8 cellular contexts compared by ENCODE assay signal in genomic region chr9:111482656-111483418, GRCh38. TPM values are rescaled to one million over a fixed set of nuclear protein-coding genes. Genes with fewer than 3 reads are reported as not detected.
A peak's percentile ranks its signal among the peaks of the same experiment; 100 is the strongest.
DNase-seq lines count a peak whose midpoint lies in the region; ATAC-seq and TF ChIP-seq lines count a peak whose summit lies in the region.

No MANE protein-coding gene starts in this region.

- H3K27me3 ChIP-seq in KMS-11 (ENCODE audit: insufficient read depth, low read depth): no peaks in the 10 kb centered on the region
- no peaks in the 10 kb centered on the region for H3K27me3 ChIP-seq in SU-DHL-6 (ENCODE audit: low read length)
- H3K27me3 ChIP-seq in adipocyte (replicated peaks; ENCODE audit: control insufficient read depth, insufficient read depth, low read length): no peaks in the 10 kb centered on the region

- peaks cover 23% of the 10 kb centered on the region for H3K4me1 Mint-ChIP-seq in type B pancreatic cell (ENCODE audit: unreplicated experiment)

- no peak for TF ChIP-seq CTCF in KMS-11 (conservative IDR thresholded peaks at IDR 0.05; ENCODE audit: low read depth, low read length)
- TF ChIP-seq CTCF in SU-DHL-6 (IDR thresholded peaks at IDR 0.05; ENCODE audit: insufficient read depth, low read length, poor library complexity, severe bottlenecking): no peak
- TF ChIP-seq CTCF in type B pancreatic cell (conservative IDR thresholded peaks at IDR 0.05): no peak

- peak; percentile 63 for ATAC-seq in GM21786 (IDR thresholded peaks at IDR 0.05; ENCODE audit: unreplicated experiment)

- no peaks in the 10 kb centered on the region for H3K9me2 ChIP-seq in SU-DHL-6 (replicated peaks; ENCODE audit: insufficient read depth, low read length)

- H3K4me3 ChIP-seq in KMS-11 (IDR thresholded peaks at IDR 0.05; ENCODE audit: insufficient read depth, low read depth, low read length): no peak overlapping the region
- H3K4me3 ChIP-seq in SU-DHL-6 (ENCODE audit: insufficient read depth, low read length, poor library complexity, severe bottlenecking): peak overlapping the region; percentile 60
- peak overlapping the region; percentile 95 for H3K4me3 ChIP-seq in adipocyte (ENCODE audit: low read length)

- no peaks in the 10 kb centered on the region for H3K36me3 Mint-ChIP-seq in type B pancreatic cell

- H3K27ac Mint-ChIP-seq in type B pancreatic cell: peak overlapping the region; percentile 88

- peak overlapping the region; percentile 87 for H3K4me3 Mint-ChIP-seq in type B pancreatic cell

- H3K36me3 ChIP-seq in KMS-11 (ENCODE audit: insufficient read depth) (no peaks in the 10 kb centered on the region), SU-DHL-6 (ENCODE audit: low read length) (no peaks in the 10 kb centered on the region), adipocyte (ENCODE audit: control insufficient read depth, insufficient read depth, low read length, severe bottlenecking) (no peaks in the 10 kb centered on the region)

- H3K79me2 ChIP-seq in KMS-11 (ENCODE audit: insufficient read depth, low read depth): peaks cover 57% of the 10 kb centered on the region
- H3K79me2 ChIP-seq in SU-DHL-6 (ENCODE audit: insufficient read depth, low read length): peaks cover 36% of the 10 kb centered on the region

- peak overlapping the region; percentile 98 for H3K27ac ChIP-seq in KMS-11
- H3K27ac ChIP-seq in SU-DHL-6 (ENCODE audit: low read depth, low read length): peak overlapping the region; percentile 48; the same call in 1 of the 2 replicates

- H4K20me1 ChIP-seq in KMS-11 (ENCODE audit: insufficient read depth) (0 out of 2 replicates have a peak, but pooled peaks cover 4% of the 10 kb centered on the region), SU-DHL-6 (ENCODE audit: low read depth, low read length) (no peaks in the 10 kb centered on the region)

- H3F3A ChIP-seq in SU-DHL-6 (ENCODE audit: insufficient read depth): 0 out of 2 replicates have a peak, but pooled peaks cover 8% of the 10 kb centered on the region

- H3K9me3 ChIP-seq in SU-DHL-6 (ENCODE audit: insufficient read depth, low read length) (no peaks in the 10 kb centered on the region), adipocyte (ENCODE audit: control insufficient read depth, low read length) (no peaks in the 10 kb centered on the region)

- H3K27me3 Mint-ChIP-seq in type B pancreatic cell: no peaks in the 10 kb centered on the region

- intact Hi-C loops in cardiac septum (cut with DNase I): no loop called here

- DNase-seq in GF-D8 (lab: John Stamatoyannopoulos, UW): peak; percentile 45
- DNase-seq in adipocyte (ENCODE audit: low read depth): peak; percentile 88
- peak; percentile 89 for DNase-seq in cardiac septum (ENCODE audit: low spot score)
- peak; percentile 44 for DNase-seq in pons (ENCODE audit: low spot score)
- peak; percentile 81 for DNase-seq in type B pancreatic cell (ENCODE audit: extremely low spot score, unreplicated experiment)

- H3K9ac ChIP-seq in KMS-11 (peak overlapping the region; percentile 97), SU-DHL-6 (ENCODE audit: low read length) (peak overlapping the region; percentile 64), adipocyte (ENCODE audit: low read length) (peak overlapping the region; percentile 98)

- peak overlapping the region; percentile 78 for H3K4me2 ChIP-seq in KMS-11
- peak overlapping the region; percentile 61 for H3K4me2 ChIP-seq in SU-DHL-6 (ENCODE audit: low read depth, low read length, poor library complexity, severe bottlenecking)

- no peaks in the 10 kb centered on the region for H3K9me3 Mint-ChIP-seq in type B pancreatic cell

- peaks cover 34% of the 10 kb centered on the region for H3K4me1 ChIP-seq in KMS-11 (ENCODE audit: low read depth, poor library complexity, severe bottlenecking)
- H3K4me1 ChIP-seq in adipocyte (ENCODE audit: control insufficient read depth, insufficient read depth, low read length): peaks cover 22% of the 10 kb centered on the region

- H2AFZ ChIP-seq in KMS-11 (ENCODE audit: low read depth) (no peak overlapping the region; the same call in 1 of the 2 replicates), SU-DHL-6 (ENCODE audit: low read depth, low read length, severe bottlenecking) (peak overlapping the region; percentile 89)

RNA-seq across cellular contexts. Expression of gene ECPAS, which starts 1.3 kb away (rescaled TPM):
- total RNA-seq in cardiac septum (81.5 TPM), type B pancreatic cell (ENCODE audit: low replicate concordance) (73.8 and 82.9 TPM in 2 replicates)

RNA-seq across cellular contexts. Expression of gene ZNF483, which starts 42.1 kb away (rescaled TPM):
- total RNA-seq in cardiac septum (7.4 TPM), type B pancreatic cell (ENCODE audit: low replicate concordance) (4.1 and 11.7 TPM in 2 replicates)
